Comparison of ENCODE assay signal across 9 cellular contexts in the genomic region with DNA sequence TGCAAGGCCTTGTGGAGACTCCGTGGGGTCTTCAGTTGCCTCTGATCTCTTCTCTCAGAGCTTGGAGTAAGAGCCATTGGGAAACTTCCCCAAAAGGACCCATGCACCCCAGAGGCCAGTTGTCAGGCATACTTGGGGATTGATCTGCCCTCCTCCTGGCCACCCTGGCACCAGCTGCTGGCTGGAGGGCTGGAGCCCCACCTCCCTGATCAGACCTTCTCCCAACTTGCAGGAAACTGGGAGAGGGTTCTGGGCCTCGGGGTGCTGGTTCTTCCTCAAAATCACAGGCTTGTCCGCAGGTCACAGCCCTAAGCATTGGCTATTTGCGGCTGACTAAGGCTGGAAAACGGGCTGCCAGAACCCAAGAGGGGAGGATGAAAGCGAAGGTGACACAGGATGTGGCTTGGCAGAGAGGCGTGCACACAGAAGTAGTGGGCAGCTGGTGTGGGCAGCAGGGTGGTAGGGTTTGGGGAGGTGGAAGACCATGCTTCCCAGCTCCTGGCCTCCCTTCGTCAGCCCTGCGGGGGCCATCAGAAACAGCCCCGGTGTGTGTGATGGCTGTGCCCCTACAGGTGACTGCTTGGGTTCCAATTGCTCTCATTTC. TPM values are rescaled to one million over a fixed set of nuclear protein-coding genes. Genes with fewer than 3 reads are reported as not detected.
DNase-seq lines count a peak whose midpoint lies in the region; ATAC-seq lines count a peak whose summit lies in the region.
"Had no signal": no experiment of that assay in that cellular context is flagged by ENCODE, and none has a peak within 500 bp of the region (broad histone marks: within the 10 kb centered on the region; RNA-seq: fewer than 3 reads in every experiment).

No MANE protein-coding gene starts in this region.

- peaks cover 24% of the 10 kb centered on the region for H3K36me3 Mint-ChIP-seq in activated CD4-positive, alpha-beta memory T cell treated with anti-CD3 and anti-CD28 coated beads, Interleukin-2, amount 10 ng/mL, durations not matched to agents 7 days and 5 days (ENCODE audit: low read depth)
- H3K36me3 Mint-ChIP-seq in immature natural killer cell: peaks cover 0 to 10% (median 0%) of the 10 kb centered on the region in 3 donors
- peaks cover 7% of the 10 kb centered on the region for H3K36me3 Mint-ChIP-seq in stimulated activated naive CD8-positive, alpha-beta T cell treated with anti-CD3 and anti-CD28 coated beads, Interleukin-15, Interleukin-2, amounts not matched to agents 100 ng/mL and 50 ng/mL, for 24 hours (ENCODE audit: low read depth)

- CTCF ChIA-PET in activated CD4-positive, alpha-beta memory T cell treated with anti-CD3 and anti-CD28 coated beads, Interleukin-2, amount 10 ng/mL, durations not matched to agents 7 days and 5 days (lab: Charles Lee): interaction anchor here (3.3 to 10.7 kb wide), 2 partner anchors 12 to 20 kb away, joined by 17 to 210 read pairs; no protein-coding TSS in a partner anchor

- DNase-seq in DMS79 treated with DMSO at 0.1 percent for 48 hours (lab: John Stamatoyannopoulos, UW) (peak; percentile 36), DMS79 (lab: John Stamatoyannopoulos, UW) (no peak), immature natural killer cell (peak; percentile 64 to 66 (median 66)), dedifferentiated amniotic fluid mesenchymal stem cell (ENCODE audit: extremely low spot score) (no peak), dermis blood vessel endothelial cell (no peak)
- peak; percentile 65 for DNase-seq in activated CD4-positive, alpha-beta memory T cell treated with anti-CD3 and anti-CD28 coated beads, Interleukin-2, amount 10 ng/mL, durations not matched to agents 7 days and 5 days
- DNase-seq: 8988T had no signal

- ATAC-seq in HG02678 (IDR thresholded peaks at IDR 0.05; ENCODE audit: unreplicated experiment): no peak

- no peaks in the 10 kb centered on the region for H3K9me3 Mint-ChIP-seq in activated CD4-positive, alpha-beta memory T cell treated with anti-CD3 and anti-CD28 coated beads, Interleukin-2, amount 10 ng/mL, durations not matched to agents 7 days and 5 days
- H3K9me3 Mint-ChIP-seq in immature natural killer cell: no peaks in the 10 kb centered on the region
- H3K9me3 Mint-ChIP-seq in stimulated activated naive CD8-positive, alpha-beta T cell treated with anti-CD3 and anti-CD28 coated beads, Interleukin-15, Interleukin-2, amounts not matched to agents 100 ng/mL and 50 ng/mL, for 24 hours: no peaks in the 10 kb centered on the region

- POLR2A ChIA-PET in activated CD4-positive, alpha-beta memory T cell treated with anti-CD3 and anti-CD28 coated beads, Interleukin-2, amount 10 ng/mL, durations not matched to agents 7 days and 5 days (lab: Charles Lee): interaction anchor here (1.4 to 8.8 kb wide), 4 partner anchors 13 to 108 kb away, joined by 3 to 143 read pairs (median 8); no protein-coding TSS in a partner anchor

- H3K4me1 Mint-ChIP-seq in activated CD4-positive, alpha-beta memory T cell treated with anti-CD3 and anti-CD28 coated beads, Interleukin-2, amount 10 ng/mL, durations not matched to agents 7 days and 5 days: peaks cover 65% of the 10 kb centered on the region
- H3K4me1 Mint-ChIP-seq in immature natural killer cell: peaks cover 48 to 53% of the 10 kb centered on the region in 2 donors
- H3K4me1 Mint-ChIP-seq in stimulated activated naive CD8-positive, alpha-beta T cell treated with anti-CD3 and anti-CD28 coated beads, Interleukin-15, Interleukin-2, amounts not matched to agents 100 ng/mL and 50 ng/mL, for 24 hours (ENCODE audit: low read depth): peaks cover 73% of the 10 kb centered on the region

- peaks cover 16% of the 10 kb centered on the region for H3K27me3 Mint-ChIP-seq in activated CD4-positive, alpha-beta memory T cell treated with anti-CD3 and anti-CD28 coated beads, Interleukin-2, amount 10 ng/mL, durations not matched to agents 7 days and 5 days
- peaks cover 15 to 30% (median 21%) of the 10 kb centered on the region in 3 donors for H3K27me3 Mint-ChIP-seq in immature natural killer cell (ENCODE audit: low read depth in 3 of 3)
- no peaks in the 10 kb centered on the region for H3K27me3 Mint-ChIP-seq in stimulated activated naive CD8-positive, alpha-beta T cell treated with anti-CD3 and anti-CD28 coated beads, Interleukin-15, Interleukin-2, amounts not matched to agents 100 ng/mL and 50 ng/mL, for 24 hours

- peak overlapping the region; percentile 78 for H3K27ac Mint-ChIP-seq in activated CD4-positive, alpha-beta memory T cell treated with anti-CD3 and anti-CD28 coated beads, Interleukin-2, amount 10 ng/mL, durations not matched to agents 7 days and 5 days
- H3K27ac Mint-ChIP-seq in immature natural killer cell: peak overlapping the region; percentile 5 to 90 (median 78)
- H3K27ac Mint-ChIP-seq in stimulated activated naive CD8-positive, alpha-beta T cell treated with anti-CD3 and anti-CD28 coated beads, Interleukin-15, Interleukin-2, amounts not matched to agents 100 ng/mL and 50 ng/mL, for 24 hours: peak overlapping the region; percentile 84

- H3K4me3 Mint-ChIP-seq in activated CD4-positive, alpha-beta memory T cell treated with anti-CD3 and anti-CD28 coated beads, Interleukin-2, amount 10 ng/mL, durations not matched to agents 7 days and 5 days: peak overlapping the region; percentile 77
- peak overlapping the region; percentile 83 to 88 (median 84) for H3K4me3 Mint-ChIP-seq in immature natural killer cell
- peak overlapping the region; percentile 75 for H3K4me3 Mint-ChIP-seq in stimulated activated naive CD8-positive, alpha-beta T cell treated with anti-CD3 and anti-CD28 coated beads, Interleukin-15, Interleukin-2, amounts not matched to agents 100 ng/mL and 50 ng/mL, for 24 hours

RNA-seq across cellular contexts. Expression of a gene that starts 1.3 kb away (rescaled TPM):
- total RNA-seq in activated CD4-positive, alpha-beta memory T cell treated with anti-CD3 and anti-CD28 coated beads, Interleukin-2, amount 10 ng/mL, durations not matched to agents 7 days and 5 days: 100 to 1,000 TPM; 141 to 143 TPM
- polyA plus RNA-seq in immature natural killer cell: 100 to 1,000 TPM in 1 of 3 donors, 10 to 100 TPM in 2; 40.7 to 120 (median 63.6) TPM
- 79.8 and 86.2 TPM in 2 replicates for total RNA-seq in dermis blood vessel endothelial cell

RNA-seq across cellular contexts. Expression of a gene that starts 35.5 kb away (rescaled TPM):
- total RNA-seq in activated CD4-positive, alpha-beta memory T cell treated with anti-CD3 and anti-CD28 coated beads, Interleukin-2, amount 10 ng/mL, durations not matched to agents 7 days and 5 days: 1 to 10 TPM; 3.5 to 4.1 TPM
- polyA plus RNA-seq in immature natural killer cell: under 1 TPM in 1 of 3 donors, not detected in 2; 0.44 TPM
- total RNA-seq in dermis blood vessel endothelial cell: 46.1 and 59.6 TPM in 2 replicates

RNA-seq across cellular contexts. Expression of a gene that starts 45.6 kb away (rescaled TPM):
- total RNA-seq in activated CD4-positive, alpha-beta memory T cell treated with anti-CD3 and anti-CD28 coated beads, Interleukin-2, amount 10 ng/mL, durations not matched to agents 7 days and 5 days: under 1 TPM; 0.30 to 0.38 TPM
- polyA plus RNA-seq in immature natural killer cell: under 1 TPM in 2 of 3 donors, not detected in 1; 0.31 to 0.51 TPM
- total RNA-seq in dermis blood vessel endothelial cell: 0.09 and 0.17 TPM in 2 replicates

Comparison
In these comparisons a context has a peak if more than half of its experiments do, and no peak if none do; other contexts are left out.
1. DNase-seq: peak in DMS79 treated with DMSO at 0.1 percent for 48 hours (single experiment), activated CD4-positive, alpha-beta memory T cell treated with anti-CD3 and anti-CD28 coated beads, Interleukin-2, amount 10 ng/mL, durations not matched to agents 7 days and 5 days (single experiment) and immature natural killer cell (3 of 3); none in DMS79 (single experiment), dedifferentiated amniotic fluid mesenchymal stem cell (single experiment) and dermis blood vessel endothelial cell (single experiment).
2. Peak in every context shown above with its lines, with median percentiles within 50 percentile points of each other: H3K27ac Mint-ChIP-seq and H3K4me3 Mint-ChIP-seq.